ENCODE assay signal across 24 cellular contexts in genomic region chr4:27986476-27986875, GRCh38.
"Had no signal": no experiment of that assay in that cellular context is flagged by ENCODE, and none has a peak within 500 bp of the region (broad histone marks: within the 10 kb centered on the region; RNA-seq: fewer than 3 reads in every experiment).

No MANE protein-coding gene starts in this region.

- H2AFZ ChIP-seq: hepatocyte, parathyroid adenoma had no signal

- DNase-seq: effector memory CD8-positive, alpha-beta T cell; esophagus squamous epithelium; foreskin fibroblast; head of caudate nucleus; kidney; left cardiac atrium; left ventricle myocardium inferior; lower lobe of right lung; mesenchymal stem cell; midbrain; naive B cell; psoas muscle; retina; stimulated activated CD4-positive, alpha-beta T cell treated with anti-CD3 and anti-CD28 coated beads, Interleukin-12 subunit alpha, Interleukin-12 subunit beta, amount 100 ng/mL, for 4 hours; stimulated activated naive CD4-positive, alpha-beta T cell; stomach; substantia nigra; transverse colon had no signal

- H3K4me3 ChIP-seq: esophagus squamous epithelium, hepatocyte, left ventricle myocardium inferior, lower lobe of right lung, psoas muscle, skin epidermis, stomach, thoracic aorta, transverse colon had no signal

- H3K27me3 Mint-ChIP-seq: effector memory CD8-positive, alpha-beta T cell; naive B cell had no signal

- H3K4me1 Mint-ChIP-seq: naive B cell, nephron had no signal

- H3K79me2 ChIP-seq: hepatocyte, parathyroid adenoma had no signal

- H3K4me2 ChIP-seq: hepatocyte had no signal

- H3K9ac ChIP-seq: parathyroid adenoma had no signal

- H3K36me3 Mint-ChIP-seq: naive B cell had no signal

- H3K9me3 Mint-ChIP-seq: nephron had no signal

- H3K4me1 ChIP-seq: esophagus squamous epithelium, left ventricle myocardium inferior, lower lobe of right lung, parathyroid adenoma, psoas muscle, stomach, transverse colon had no signal

- H3K4me3 Mint-ChIP-seq: effector memory CD8-positive, alpha-beta T cell; naive B cell; nephron had no signal

- H3K36me3 ChIP-seq: esophagus squamous epithelium, left ventricle myocardium inferior, lower lobe of right lung, stomach, thoracic aorta, transverse colon had no signal

- H3K27ac ChIP-seq: esophagus squamous epithelium, hepatocyte, left ventricle myocardium inferior, lower lobe of right lung, parathyroid adenoma, psoas muscle, skin epidermis, stomach, thoracic aorta, transverse colon had no signal

- H3K27me3 ChIP-seq: esophagus squamous epithelium, hepatocyte, stomach, transverse colon had no signal

- H3K9me3 ChIP-seq: esophagus squamous epithelium, left ventricle myocardium inferior, lower lobe of right lung, psoas muscle, stomach, thoracic aorta, transverse colon had no signal

- ATAC-seq: effector memory CD8-positive, alpha-beta T cell; left cardiac atrium; lower lobe of right lung; psoas muscle; sciatic nerve had no signal
